Comparison of ENCODE assay signal across 14 cellular contexts in the genomic region with DNA sequence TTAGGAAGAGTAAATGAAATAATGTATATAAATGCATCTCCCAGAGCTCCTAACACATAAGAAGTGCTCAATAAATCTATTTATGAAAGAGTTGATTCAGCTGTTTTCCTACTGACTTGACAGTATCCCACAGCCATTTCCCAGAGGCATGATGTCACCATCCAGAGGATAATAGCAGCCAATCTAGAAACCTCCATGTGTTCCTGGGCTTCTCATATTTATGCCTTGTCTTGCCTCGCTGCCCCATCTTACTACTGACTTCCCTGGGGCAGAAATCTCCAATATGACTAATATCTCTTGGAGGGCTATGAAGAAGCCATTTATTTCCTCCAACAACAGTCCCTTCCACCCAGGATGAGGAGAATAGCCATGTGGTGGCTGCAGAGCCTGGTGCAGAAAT.
DNase-seq lines count a peak whose midpoint lies in the region; ATAC-seq and TF ChIP-seq lines count a peak whose summit lies in the region.
"Had no signal": no experiment of that assay in that cellular context is flagged by ENCODE, and none has a peak within 500 bp of the region (broad histone marks: within the 10 kb centered on the region; RNA-seq: fewer than 3 reads in every experiment).

No MANE protein-coding gene starts in this region.

- H3K4me1 ChIP-seq in right atrium auricular region, result peaks cover 0 to 13% of the 10 kb centered on the region in 2 donors
- H3K4me1 ChIP-seq: parathyroid adenoma had no signal

- ATAC-seq in Right ventricle myocardium superior (ENCODE audit: poor library complexity) (no peak), HG03457 (IDR thresholded peaks at IDR 0.05; ENCODE audit: unreplicated experiment) (no peak), GM21360 (IDR thresholded peaks at IDR 0.05; ENCODE audit: unreplicated experiment) (no peak), GM19397 (IDR thresholded peaks at IDR 0.05; ENCODE audit: unreplicated experiment) (no peak)
- ATAC-seq: lower lobe of right lung had no signal

- H3K9me3 ChIP-seq in right atrium auricular region, result no peaks in the 10 kb centered on the region
- H3K9me3 ChIP-seq: lower lobe of right lung, stomach had no signal

- no peaks in the 10 kb centered on the region for H3K27me3 ChIP-seq in right atrium auricular region
- no peaks in the 10 kb centered on the region for H3K27me3 ChIP-seq in brain microvascular endothelial cell (replicated peaks)
- H3K27me3 ChIP-seq: stomach had no signal

- H3K27ac ChIP-seq in right atrium auricular region, result peak overlapping the region; percentile 68 to 80
- peak overlapping the region; percentile 99 for H3K27ac ChIP-seq in brain microvascular endothelial cell
- H3K27ac ChIP-seq: lower lobe of right lung, parathyroid adenoma had no signal

- TF ChIP-seq CTCF in right atrium auricular region (IDR thresholded peaks at IDR 0.05), result no peak
- no peak for TF ChIP-seq CTCF in brain microvascular endothelial cell (IDR thresholded peaks at IDR 0.05; ENCODE audit: low read depth, low read length, missing control alignments)

- in situ Hi-C loops in brain microvascular endothelial cell (cut with HindIII; ENCODE audit: low pct_ligation_motif_present, low sequenced_read_pairs), result no loop called here

- H3K36me3 ChIP-seq in right atrium auricular region (no peaks in the 10 kb centered on the region), brain microvascular endothelial cell (replicated peaks) (no peaks in the 10 kb centered on the region)
- H3K36me3 ChIP-seq: lower lobe of right lung, stomach had no signal

- no peak overlapping the region for H3K4me3 ChIP-seq in right atrium auricular region
- no peak overlapping the region for H3K4me3 ChIP-seq in brain microvascular endothelial cell (ENCODE audit: low read depth, low read length)
- H3K4me3 ChIP-seq: lower lobe of right lung, stomach had no signal

- DNase-seq in right atrium auricular region (ENCODE audit: low spot score) (no peak), Right ventricle myocardium superior (no peak), brain microvascular endothelial cell (peak; percentile 83), kidney glomerular epithelial cell (lab: John Stamatoyannopoulos, UW) (peak; percentile 74)
- no peak for DNase-seq in activated CD4-positive, alpha-beta T cell treated with anti-CD3 and anti-CD28 coated beads for 48 hours
- DNase-seq: activated CD4-positive, alpha-beta T cell treated with anti-CD3 and anti-CD28 coated beads, Interleukin-2, amount 10 ng/mL, durations not matched to agents 24 days and 14 days; lower lobe of right lung; NCI-H1417 treated with DMSO at 0.1 percent for 48 hours; stimulated activated CD4-positive, alpha-beta T cell treated with anti-CD3 and anti-CD28 coated beads, Interleukin-4, amount 100 ng/mL, for 4 hours; stomach had no signal

- intact Hi-C loops in Right ventricle myocardium superior (cut with DNase I), result no loop called here

Comparison
In these comparisons a context has a peak if more than half of its experiments do, and no peak if none do; other contexts are left out.
1. DNase-seq: peak in brain microvascular endothelial cell (single experiment) and kidney glomerular epithelial cell (single experiment); none in right atrium auricular region (single experiment), Right ventricle myocardium superior (single experiment) and activated CD4-positive, alpha-beta T cell treated with anti-CD3 and anti-CD28 coated beads for 48 hours (single experiment).